In the genomic region with DNA sequence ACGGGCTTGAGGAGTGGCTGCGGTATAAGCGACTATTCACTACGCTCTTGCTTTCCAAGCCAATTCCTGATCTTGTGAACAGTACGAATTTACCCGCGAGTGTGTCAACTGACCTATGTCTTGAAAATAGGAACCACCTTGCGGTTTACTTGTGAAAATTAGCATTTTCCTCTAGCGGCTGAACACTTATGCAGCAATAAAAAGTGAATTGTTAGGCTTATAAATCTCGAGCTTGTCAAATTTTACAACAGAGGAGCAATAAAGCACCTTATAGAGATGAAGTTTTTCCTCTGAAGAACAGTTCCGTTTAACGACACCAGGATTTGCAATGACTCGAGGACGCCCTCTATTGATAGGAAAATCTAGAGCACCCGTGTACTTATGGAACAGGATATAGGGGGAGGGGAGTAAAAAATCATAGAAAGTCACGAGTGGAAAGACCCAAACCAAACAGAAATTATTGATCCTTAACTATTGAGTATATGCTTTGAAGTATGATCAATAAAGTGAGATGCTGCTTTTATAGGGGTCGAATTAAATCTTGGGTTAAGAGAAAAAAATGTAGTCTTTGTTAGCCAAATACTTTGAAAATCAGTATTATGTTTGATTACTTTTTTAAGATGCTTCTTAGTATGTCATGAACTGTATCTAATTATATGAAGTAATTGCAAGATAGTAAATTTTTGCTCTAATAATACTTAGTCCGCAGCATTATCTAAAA, we compare ENCODE assay signal across 1 cellular context.
TF ChIP-seq lines count a peak whose summit lies in the region.

No MANE protein-coding gene starts in this region.

TF ChIP-seq in HEK293, 187 proteins besides CTCF, POLR2A, EP300 and RAD21 (continued from another document and continues in another):
- TF ChIP-seq, protein P1, sequence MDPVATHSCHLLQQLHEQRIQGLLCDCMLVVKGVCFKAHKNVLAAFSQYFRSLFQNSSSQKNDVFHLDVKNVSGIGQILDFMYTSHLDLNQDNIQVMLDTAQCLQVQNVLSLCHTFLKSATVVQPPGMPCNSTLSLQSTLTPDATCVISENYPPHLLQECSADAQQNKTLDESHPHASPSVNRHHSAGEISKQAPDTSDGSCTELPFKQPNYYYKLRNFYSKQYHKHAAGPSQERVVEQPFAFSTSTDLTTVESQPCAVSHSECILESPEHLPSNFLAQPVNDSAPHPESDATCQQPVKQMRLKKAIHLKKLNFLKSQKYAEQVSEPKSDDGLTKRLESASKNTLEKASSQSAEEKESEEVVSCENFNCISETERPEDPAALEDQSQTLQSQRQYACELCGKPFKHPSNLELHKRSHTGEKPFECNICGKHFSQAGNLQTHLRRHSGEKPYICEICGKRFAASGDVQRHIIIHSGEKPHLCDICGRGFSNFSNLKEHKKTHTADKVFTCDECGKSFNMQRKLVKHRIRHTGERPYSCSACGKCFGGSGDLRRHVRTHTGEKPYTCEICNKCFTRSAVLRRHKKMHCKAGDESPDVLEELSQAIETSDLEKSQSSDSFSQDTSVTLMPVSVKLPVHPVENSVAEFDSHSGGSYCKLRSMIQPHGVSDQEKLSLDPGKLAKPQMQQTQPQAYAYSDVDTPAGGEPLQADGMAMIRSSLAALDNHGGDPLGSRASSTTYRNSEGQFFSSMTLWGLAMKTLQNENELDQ (tag by site-specific recombination; IDR thresholded peaks at IDR 0.05; ENCODE audit: low read depth), result no peak
- TF ChIP-seq GLI4 (tag by site-specific recombination; IDR thresholded peaks at IDR 0.05) (no peak), ZNF335 (tag by site-specific recombination; conservative IDR thresholded peaks at IDR 0.05) (no peak), HOXC10 (CRISPR knock-in tag; IDR thresholded peaks at IDR 0.05) (no peak), ZXDB (tag by site-specific recombination; IDR thresholded peaks at IDR 0.05) (peak; percentile 78), ZNF501 (tag by site-specific recombination; IDR thresholded peaks at IDR 0.05) (0 out of 2 replicates have a peak, but pooled peaks have one; percentile 49), KLF1 (tag by site-specific recombination; IDR thresholded peaks at IDR 0.05) (no peak), ZFP41 (tag by site-specific recombination; IDR thresholded peaks at IDR 0.05; ENCODE audit: borderline replicate concordance) (no peak), SCRT1 (tag by site-specific recombination; IDR thresholded peaks at IDR 0.05; ENCODE audit: borderline replicate concordance) (no peak), ZNF610 (tag by site-specific recombination; IDR thresholded peaks at IDR 0.05; ENCODE audit: borderline replicate concordance) (0 out of 2 replicates have a peak, but pooled peaks have one; percentile 21), ZBTB20 (tag by site-specific recombination; IDR thresholded peaks at IDR 0.05) (no peak), BCL11A (tag by site-specific recombination; IDR thresholded peaks at IDR 0.05; ENCODE audit: low read depth) (peak; percentile 62; the same call in 1 of the 2 replicates), ZNF426 (tag by site-specific recombination; IDR thresholded peaks at IDR 0.05) (no peak), ZNF701 (tag by site-specific recombination; IDR thresholded peaks at IDR 0.05) (no peak), ZNF184 (tag by site-specific recombination; IDR thresholded peaks at IDR 0.05) (peak; percentile 28; the same call in 1 of the 2 replicates), ZNF544 (tag by site-specific recombination; IDR thresholded peaks at IDR 0.05) (no peak), ZNF19 (tag by site-specific recombination; IDR thresholded peaks at IDR 0.05; ENCODE audit: low read depth) (no peak), ZNF777 (tag by site-specific recombination; IDR thresholded peaks at IDR 0.05; ENCODE audit: borderline replicate concordance) (no peak), ZNF366 (tag by site-specific recombination; conservative IDR thresholded peaks at IDR 0.05) (peak; percentile 91), ZNF48 (tag by site-specific recombination; IDR thresholded peaks at IDR 0.05) (no peak), ZNF629 (tag by site-specific recombination; IDR thresholded peaks at IDR 0.05) (peak; percentile 55), ZNF114 (tag by site-specific recombination; IDR thresholded peaks at IDR 0.05) (no peak), ZBTB21 (tag by site-specific recombination; IDR thresholded peaks at IDR 0.05) (no peak), ZNF776 (tag by site-specific recombination; IDR thresholded peaks at IDR 0.05; ENCODE audit: borderline replicate concordance) (no peak)
- TF ChIP-seq, protein P2, sequence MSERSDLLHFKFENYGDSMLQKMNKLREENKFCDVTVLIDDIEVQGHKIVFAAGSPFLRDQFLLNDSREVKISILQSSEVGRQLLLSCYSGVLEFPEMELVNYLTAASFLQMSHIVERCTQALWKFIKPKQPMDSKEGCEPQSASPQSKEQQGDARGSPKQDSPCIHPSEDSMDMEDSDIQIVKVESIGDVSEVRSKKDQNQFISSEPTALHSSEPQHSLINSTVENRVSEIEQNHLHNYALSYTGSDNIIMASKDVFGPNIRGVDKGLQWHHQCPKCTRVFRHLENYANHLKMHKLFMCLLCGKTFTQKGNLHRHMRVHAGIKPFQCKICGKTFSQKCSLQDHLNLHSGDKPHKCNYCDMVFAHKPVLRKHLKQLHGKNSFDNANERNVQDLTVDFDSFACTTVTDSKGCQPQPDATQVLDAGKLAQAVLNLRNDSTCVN (tag by site-specific recombination; optimal IDR thresholded peaks at IDR 0.05), result peak; percentile 20
- TF ChIP-seq, protein P3, sequence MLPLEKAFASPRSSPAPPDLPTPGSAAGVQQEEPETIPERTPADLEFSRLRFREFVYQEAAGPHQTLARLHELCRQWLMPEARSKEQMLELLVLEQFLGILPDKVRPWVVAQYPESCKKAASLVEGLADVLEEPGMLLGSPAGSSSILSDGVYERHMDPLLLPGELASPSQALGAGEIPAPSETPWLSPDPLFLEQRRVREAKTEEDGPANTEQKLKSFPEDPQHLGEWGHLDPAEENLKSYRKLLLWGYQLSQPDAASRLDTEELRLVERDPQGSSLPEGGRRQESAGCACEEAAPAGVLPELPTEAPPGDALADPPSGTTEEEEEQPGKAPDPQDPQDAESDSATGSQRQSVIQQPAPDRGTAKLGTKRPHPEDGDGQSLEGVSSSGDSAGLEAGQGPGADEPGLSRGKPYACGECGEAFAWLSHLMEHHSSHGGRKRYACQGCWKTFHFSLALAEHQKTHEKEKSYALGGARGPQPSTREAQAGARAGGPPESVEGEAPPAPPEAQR (tag by site-specific recombination; IDR thresholded peaks at IDR 0.05), result no peak
- TF ChIP-seq, protein P4, sequence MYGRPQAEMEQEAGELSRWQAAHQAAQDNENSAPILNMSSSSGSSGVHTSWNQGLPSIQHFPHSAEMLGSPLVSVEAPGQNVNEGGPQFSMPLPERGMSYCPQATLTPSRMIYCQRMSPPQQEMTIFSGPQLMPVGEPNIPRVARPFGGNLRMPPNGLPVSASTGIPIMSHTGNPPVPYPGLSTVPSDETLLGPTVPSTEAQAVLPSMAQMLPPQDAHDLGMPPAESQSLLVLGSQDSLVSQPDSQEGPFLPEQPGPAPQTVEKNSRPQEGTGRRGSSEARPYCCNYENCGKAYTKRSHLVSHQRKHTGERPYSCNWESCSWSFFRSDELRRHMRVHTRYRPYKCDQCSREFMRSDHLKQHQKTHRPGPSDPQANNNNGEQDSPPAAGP (tag by site-specific recombination; IDR thresholded peaks at IDR 0.05), result peak; percentile 58; the same call in 1 of the 2 replicates
- TF ChIP-seq, protein P5, sequence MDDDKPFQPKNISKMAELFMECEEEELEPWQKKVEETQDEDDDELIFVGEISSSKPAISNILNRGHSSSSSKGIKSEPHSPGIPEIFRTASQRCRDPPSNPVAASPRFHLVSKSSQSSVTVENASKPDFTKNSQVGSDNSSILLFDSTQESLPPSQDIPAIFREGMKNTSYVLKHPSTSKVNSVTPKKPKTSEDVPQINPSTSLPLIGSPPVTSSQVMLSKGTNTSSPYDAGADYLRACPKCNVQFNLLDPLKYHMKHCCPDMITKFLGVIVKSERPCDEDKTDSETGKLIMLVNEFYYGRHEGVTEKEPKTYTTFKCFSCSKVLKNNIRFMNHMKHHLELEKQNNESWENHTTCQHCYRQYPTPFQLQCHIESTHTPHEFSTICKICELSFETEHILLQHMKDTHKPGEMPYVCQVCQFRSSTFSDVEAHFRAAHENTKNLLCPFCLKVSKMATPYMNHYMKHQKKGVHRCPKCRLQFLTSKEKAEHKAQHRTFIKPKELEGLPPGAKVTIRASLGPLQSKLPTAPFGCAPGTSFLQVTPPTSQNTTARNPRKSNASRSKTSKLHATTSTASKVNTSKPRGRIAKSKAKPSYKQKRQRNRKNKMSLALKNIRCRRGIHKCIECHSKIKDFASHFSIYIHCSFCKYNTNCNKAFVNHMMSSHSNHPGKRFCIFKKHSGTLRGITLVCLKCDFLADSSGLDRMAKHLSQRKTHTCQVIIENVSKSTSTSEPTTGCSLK (tag by site-specific recombination; IDR thresholded peaks at IDR 0.05), result no peak
- TF ChIP-seq, protein P6, sequence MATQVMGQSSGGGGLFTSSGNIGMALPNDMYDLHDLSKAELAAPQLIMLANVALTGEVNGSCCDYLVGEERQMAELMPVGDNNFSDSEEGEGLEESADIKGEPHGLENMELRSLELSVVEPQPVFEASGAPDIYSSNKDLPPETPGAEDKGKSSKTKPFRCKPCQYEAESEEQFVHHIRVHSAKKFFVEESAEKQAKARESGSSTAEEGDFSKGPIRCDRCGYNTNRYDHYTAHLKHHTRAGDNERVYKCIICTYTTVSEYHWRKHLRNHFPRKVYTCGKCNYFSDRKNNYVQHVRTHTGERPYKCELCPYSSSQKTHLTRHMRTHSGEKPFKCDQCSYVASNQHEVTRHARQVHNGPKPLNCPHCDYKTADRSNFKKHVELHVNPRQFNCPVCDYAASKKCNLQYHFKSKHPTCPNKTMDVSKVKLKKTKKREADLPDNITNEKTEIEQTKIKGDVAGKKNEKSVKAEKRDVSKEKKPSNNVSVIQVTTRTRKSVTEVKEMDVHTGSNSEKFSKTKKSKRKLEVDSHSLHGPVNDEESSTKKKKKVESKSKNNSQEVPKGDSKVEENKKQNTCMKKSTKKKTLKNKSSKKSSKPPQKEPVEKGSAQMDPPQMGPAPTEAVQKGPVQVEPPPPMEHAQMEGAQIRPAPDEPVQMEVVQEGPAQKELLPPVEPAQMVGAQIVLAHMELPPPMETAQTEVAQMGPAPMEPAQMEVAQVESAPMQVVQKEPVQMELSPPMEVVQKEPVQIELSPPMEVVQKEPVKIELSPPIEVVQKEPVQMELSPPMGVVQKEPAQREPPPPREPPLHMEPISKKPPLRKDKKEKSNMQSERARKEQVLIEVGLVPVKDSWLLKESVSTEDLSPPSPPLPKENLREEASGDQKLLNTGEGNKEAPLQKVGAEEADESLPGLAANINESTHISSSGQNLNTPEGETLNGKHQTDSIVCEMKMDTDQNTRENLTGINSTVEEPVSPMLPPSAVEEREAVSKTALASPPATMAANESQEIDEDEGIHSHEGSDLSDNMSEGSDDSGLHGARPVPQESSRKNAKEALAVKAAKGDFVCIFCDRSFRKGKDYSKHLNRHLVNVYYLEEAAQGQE (tag by site-specific recombination; IDR thresholded peaks at IDR 0.05), result no peak
- TF ChIP-seq, protein P7, sequence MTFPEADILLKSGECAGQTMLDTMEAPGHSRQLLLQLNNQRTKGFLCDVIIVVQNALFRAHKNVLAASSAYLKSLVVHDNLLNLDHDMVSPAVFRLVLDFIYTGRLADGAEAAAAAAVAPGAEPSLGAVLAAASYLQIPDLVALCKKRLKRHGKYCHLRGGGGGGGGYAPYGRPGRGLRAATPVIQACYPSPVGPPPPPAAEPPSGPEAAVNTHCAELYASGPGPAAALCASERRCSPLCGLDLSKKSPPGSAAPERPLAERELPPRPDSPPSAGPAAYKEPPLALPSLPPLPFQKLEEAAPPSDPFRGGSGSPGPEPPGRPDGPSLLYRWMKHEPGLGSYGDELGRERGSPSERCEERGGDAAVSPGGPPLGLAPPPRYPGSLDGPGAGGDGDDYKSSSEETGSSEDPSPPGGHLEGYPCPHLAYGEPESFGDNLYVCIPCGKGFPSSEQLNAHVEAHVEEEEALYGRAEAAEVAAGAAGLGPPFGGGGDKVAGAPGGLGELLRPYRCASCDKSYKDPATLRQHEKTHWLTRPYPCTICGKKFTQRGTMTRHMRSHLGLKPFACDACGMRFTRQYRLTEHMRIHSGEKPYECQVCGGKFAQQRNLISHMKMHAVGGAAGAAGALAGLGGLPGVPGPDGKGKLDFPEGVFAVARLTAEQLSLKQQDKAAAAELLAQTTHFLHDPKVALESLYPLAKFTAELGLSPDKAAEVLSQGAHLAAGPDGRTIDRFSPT (tag by site-specific recombination; IDR thresholded peaks at IDR 0.05), result no peak
- TF ChIP-seq, protein P8, sequence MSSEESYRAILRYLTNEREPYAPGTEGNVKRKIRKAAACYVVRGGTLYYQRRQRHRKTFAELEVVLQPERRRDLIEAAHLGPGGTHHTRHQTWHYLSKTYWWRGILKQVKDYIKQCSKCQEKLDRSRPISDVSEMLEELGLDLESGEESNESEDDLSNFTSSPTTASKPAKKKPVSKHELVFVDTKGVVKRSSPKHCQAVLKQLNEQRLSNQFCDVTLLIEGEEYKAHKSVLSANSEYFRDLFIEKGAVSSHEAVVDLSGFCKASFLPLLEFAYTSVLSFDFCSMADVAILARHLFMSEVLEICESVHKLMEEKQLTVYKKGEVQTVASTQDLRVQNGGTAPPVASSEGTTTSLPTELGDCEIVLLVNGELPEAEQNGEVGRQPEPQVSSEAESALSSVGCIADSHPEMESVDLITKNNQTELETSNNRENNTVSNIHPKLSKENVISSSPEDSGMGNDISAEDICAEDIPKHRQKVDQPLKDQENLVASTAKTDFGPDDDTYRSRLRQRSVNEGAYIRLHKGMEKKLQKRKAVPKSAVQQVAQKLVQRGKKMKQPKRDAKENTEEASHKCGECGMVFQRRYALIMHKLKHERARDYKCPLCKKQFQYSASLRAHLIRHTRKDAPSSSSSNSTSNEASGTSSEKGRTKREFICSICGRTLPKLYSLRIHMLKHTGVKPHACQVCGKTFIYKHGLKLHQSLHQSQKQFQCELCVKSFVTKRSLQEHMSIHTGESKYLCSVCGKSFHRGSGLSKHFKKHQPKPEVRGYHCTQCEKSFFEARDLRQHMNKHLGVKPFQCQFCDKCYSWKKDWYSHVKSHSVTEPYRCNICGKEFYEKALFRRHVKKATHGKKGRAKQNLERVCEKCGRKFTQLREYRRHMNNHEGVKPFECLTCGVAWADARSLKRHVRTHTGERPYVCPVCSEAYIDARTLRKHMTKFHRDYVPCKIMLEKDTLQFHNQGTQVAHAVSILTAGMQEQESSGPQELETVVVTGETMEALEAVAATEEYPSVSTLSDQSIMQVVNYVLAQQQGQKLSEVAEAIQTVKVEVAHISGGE (tag by site-specific recombination; conservative IDR thresholded peaks at IDR 0.05; ENCODE audit: low read depth), result no peak
